Comparison of ENCODE assay signal across 1 cellular context in the genomic region with DNA sequence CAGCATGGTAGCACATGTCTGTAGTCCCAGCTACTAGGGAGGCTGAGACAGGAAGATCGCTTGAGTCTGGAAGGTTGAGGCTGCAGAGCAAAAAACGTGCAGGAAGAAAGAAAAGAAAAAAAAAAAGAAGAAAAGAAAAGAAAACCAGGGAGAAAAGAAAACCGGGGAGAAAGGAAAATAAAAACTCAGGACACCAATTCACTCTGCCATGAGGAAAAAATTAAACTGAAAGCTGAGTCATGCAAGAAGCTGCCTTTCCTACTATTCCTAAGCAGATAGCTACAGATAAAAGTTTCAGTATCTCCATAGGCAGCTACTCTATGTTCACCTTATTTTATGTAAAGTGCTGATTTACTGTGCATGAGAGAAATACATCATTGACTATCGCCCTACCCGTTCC.
TF ChIP-seq lines count a peak whose summit lies in the region.

No MANE protein-coding gene starts in this region.

TF ChIP-seq in SK-N-SH treated with all-trans-retinoic acid at 6 μM for 48 hours, 23 proteins besides CTCF, POLR2A, EP300 and RAD21 (continued from another document):
- no peak for TF ChIP-seq TSHZ2 (CRISPR knock-in tag; IDR thresholded peaks at IDR 0.05)
- no peak for TF ChIP-seq ZFP3 (CRISPR knock-in tag; IDR thresholded peaks at IDR 0.05)
- TF ChIP-seq OSR1 (CRISPR knock-in tag; IDR thresholded peaks at IDR 0.05): no peak
- TF ChIP-seq CREB5 (CRISPR knock-in tag; IDR thresholded peaks at IDR 0.05; ENCODE audit: low read depth): no peak
